Comparison of ENCODE assay signal across 8 cellular contexts in the genomic region with DNA sequence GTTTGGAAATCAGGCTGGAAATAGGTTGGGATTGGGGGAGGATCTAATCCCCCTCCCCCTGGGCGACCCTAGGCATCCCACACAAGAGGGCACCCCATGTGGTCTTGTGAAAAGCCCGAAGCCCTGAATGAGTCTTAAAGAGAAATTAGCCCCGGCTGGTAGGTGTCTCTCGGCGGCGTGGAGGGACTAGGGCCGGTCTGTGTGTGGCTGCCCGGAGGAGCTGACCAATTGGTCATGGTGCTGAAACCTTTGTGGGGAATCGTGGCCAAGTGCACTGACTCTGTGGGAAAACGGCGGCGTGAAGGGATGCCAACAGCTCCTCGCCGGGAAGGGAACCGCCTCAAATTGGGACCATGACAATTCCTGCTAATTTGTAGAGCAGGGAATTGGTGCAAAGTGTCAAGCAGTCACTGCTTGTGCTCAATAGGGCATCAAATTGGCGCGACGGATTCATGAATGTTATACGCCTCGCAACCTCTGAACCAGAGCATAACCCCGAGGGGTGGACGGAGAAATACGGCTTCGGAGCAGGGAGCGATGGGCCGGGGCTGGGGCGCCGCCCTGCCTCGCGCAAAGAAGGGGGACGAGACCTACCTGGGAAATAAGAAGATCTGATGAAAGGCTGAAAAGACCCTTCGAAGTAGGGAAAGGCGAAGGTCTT. TPM values are rescaled to one million over a fixed set of nuclear protein-coding genes. Genes with fewer than 3 reads are reported as not detected.
A peak's percentile ranks its signal among the peaks of the same experiment; 100 is the strongest.
DNase-seq lines count a peak whose midpoint lies in the region; ATAC-seq, FAIRE-seq and TF ChIP-seq lines count a peak whose summit lies in the region.

No MANE protein-coding gene starts in this region.

- intact Hi-C loops in K562 (cut with micrococcal nuclease) (no loop called here), left colon (cut with DNase I, micrococcal nuclease) (no loop called here), transverse colon (cut with DNase I; ENCODE audit: low total_unique reads) (no loop called here)

- H3K79me2 ChIP-seq in K562 (ENCODE audit: control insufficient read depth, insufficient read depth, low read length): no peaks in the 10 kb centered on the region

- BruUV-seq in K562 (replicated peaks; lab: Mats Ljungman, UMichigan): no TSS peak

- POLR2A ChIA-PET in K562 (lab: Yijun Ruan, JAX): interaction anchor here (0.6 kb wide), 1 partner anchor 616 kb away, joined by 3 read pairs; no protein-coding TSS in a partner anchor

- H3K27me3 ChIP-seq in K562 (ENCODE audit: control insufficient read depth in 2 of 2, insufficient read depth in 2 of 2, low read length in 2 of 2) (peaks cover 60 to 61% of the 10 kb centered on the region in 2 experiments), transverse colon (peaks cover 100% of the 10 kb centered on the region)

- H3K4me3 ChIP-seq in K562 (no peak overlapping the region), transverse colon (no peak overlapping the region)

- H3K27ac ChIP-seq in K562 (ENCODE audit: extremely low read depth, low read depth, low read length) (no peak overlapping the region), transverse colon (no peak overlapping the region)

- H3K4me2 ChIP-seq in K562 (ENCODE audit: insufficient read depth, low read length): no peak overlapping the region

- FAIRE-seq in K562 (lab: Jason Lieb, UNC): peak; percentile 15

- 18% methylated on average over 29 of the region's 33 CpGs for WGBS in K562 (ENCODE audit: insufficient coverage, low coverage, missing lambda C conversion rate)
- WGBS in transverse colon (ENCODE audit: low coverage in 1 of 2), 2 donors: 6 to 23% methylated on average over 8 to 33 of the region's 33 CpGs

- in situ Hi-C loops in K562 (cut with MboI) (no loop called here), transverse colon (cut with MboI; ENCODE audit: low pct_ligation_motif_present in 1 of 4, low pct_unique_long_range_greater_than_20kb in 1 of 4, low sequenced_read_pairs in 3 of 4) (no loop called here)

- H2AFZ ChIP-seq in K562 (ENCODE audit: low read depth, low read length): no peak overlapping the region

- no peak for TF ChIP-seq CTCF in K562 (IDR thresholded peaks at IDR 0.05 in 2 of 3, conservative IDR thresholded peaks at IDR 0.05 in 1 of 3; ENCODE audit: insufficient read depth in 2 of 3, low read depth in 1 of 3, low read length in 3 of 3)
- no peak for TF ChIP-seq CTCF in transverse colon (IDR thresholded peaks at IDR 0.05)

- no peaks in the 10 kb centered on the region for H3K9me3 ChIP-seq in K562 (replicated peaks; ENCODE audit: control insufficient read depth, insufficient read depth, low read depth, low read length)
- no peaks in the 10 kb centered on the region for H3K9me3 ChIP-seq in transverse colon

- ATAC-seq in K562 (peak; percentile 85), left colon (peak; percentile 77), GM21515 (IDR thresholded peaks at IDR 0.05; ENCODE audit: unreplicated experiment) (no peak), GM21825 (IDR thresholded peaks at IDR 0.05; ENCODE audit: unreplicated experiment) (no peak)

- no peaks in the 10 kb centered on the region for H3K9me1 ChIP-seq in K562 (ENCODE audit: control insufficient read depth, insufficient read depth, low read length)

- no peak for TF ChIP-seq POLR2A in K562 (conservative IDR thresholded peaks at IDR 0.05)
- TF ChIP-seq POLR2A in transverse colon (IDR thresholded peaks at IDR 0.05): no peak

- TF ChIP-seq RAD21 in K562 (CRISPR knock-in tag; conservative IDR thresholded peaks at IDR 0.05 in 1 of 2, IDR thresholded peaks at IDR 0.05 in 1 of 2): no peak

- no peaks in the 10 kb centered on the region for H3K36me3 ChIP-seq in K562 (ENCODE audit: control insufficient read depth, insufficient read depth, low read length)
- no peaks in the 10 kb centered on the region for H3K36me3 ChIP-seq in transverse colon

- H3K4me1 ChIP-seq in K562 (replicated peaks in 1 of 2; ENCODE audit: control insufficient read depth in 2 of 2, insufficient read depth in 2 of 2, low read length in 2 of 2): peaks cover 0 to 22% of the 10 kb centered on the region in 2 experiments; a peak in 2 of 5 replicates
- H3K4me1 ChIP-seq in transverse colon: peaks cover 6 to 29% (median 24%) of the 10 kb centered on the region in 4 donors

- no peak for TF ChIP-seq EP300 in K562 (IDR thresholded peaks at IDR 0.05; ENCODE audit: low read length)
- TF ChIP-seq EP300 in transverse colon (IDR thresholded peaks at IDR 0.05; ENCODE audit: low read depth): no peak

- DNase-seq in AG08395 (ENCODE audit: low spot score) (peak; percentile 71), HPDE6-E6E7 (ENCODE audit: extremely low spot score) (peak; percentile 16), K562 (ENCODE audit: extremely low read depth in 1 of 4, low spot score in 3 of 4) (peak; percentile 36 to 57 (median 47)), left colon (peak; percentile 29 to 49), transverse colon (peak; percentile 31), Kasumi-1 (lab: John Stamatoyannopoulos, UW) (no peak)

- no peaks in the 10 kb centered on the region for H4K20me1 ChIP-seq in K562 (replicated peaks; ENCODE audit: control insufficient read depth, insufficient read depth, low read length)

- CTCF ChIA-PET in K562 (lab: Yijun Ruan, JAX; ENCODE audit: low intra/inter-chr PET ratio): no interaction called here

- no peak overlapping the region for H3K9ac ChIP-seq in K562 (ENCODE audit: insufficient read depth in 1 of 2, low read depth in 2 of 2, low read length in 2 of 2)

TF ChIP-seq in K562, 482 proteins besides CTCF, POLR2A, EP300 and RAD21 (continues in another document):
- TF ChIP-seq ZNF75A (CRISPR knock-in tag; IDR thresholded peaks at IDR 0.05): no peak
- TF ChIP-seq, protein P1, sequence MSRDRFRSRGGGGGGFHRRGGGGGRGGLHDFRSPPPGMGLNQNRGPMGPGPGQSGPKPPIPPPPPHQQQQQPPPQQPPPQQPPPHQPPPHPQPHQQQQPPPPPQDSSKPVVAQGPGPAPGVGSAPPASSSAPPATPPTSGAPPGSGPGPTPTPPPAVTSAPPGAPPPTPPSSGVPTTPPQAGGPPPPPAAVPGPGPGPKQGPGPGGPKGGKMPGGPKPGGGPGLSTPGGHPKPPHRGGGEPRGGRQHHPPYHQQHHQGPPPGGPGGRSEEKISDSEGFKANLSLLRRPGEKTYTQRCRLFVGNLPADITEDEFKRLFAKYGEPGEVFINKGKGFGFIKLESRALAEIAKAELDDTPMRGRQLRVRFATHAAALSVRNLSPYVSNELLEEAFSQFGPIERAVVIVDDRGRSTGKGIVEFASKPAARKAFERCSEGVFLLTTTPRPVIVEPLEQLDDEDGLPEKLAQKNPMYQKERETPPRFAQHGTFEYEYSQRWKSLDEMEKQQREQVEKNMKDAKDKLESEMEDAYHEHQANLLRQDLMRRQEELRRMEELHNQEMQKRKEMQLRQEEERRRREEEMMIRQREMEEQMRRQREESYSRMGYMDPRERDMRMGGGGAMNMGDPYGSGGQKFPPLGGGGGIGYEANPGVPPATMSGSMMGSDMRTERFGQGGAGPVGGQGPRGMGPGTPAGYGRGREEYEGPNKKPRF (IDR thresholded peaks at IDR 0.05; ENCODE audit: low read depth, low read length): no peak
- TF ChIP-seq EHMT2 (IDR thresholded peaks at IDR 0.05): peak; percentile 95
- TF ChIP-seq, protein P2, sequence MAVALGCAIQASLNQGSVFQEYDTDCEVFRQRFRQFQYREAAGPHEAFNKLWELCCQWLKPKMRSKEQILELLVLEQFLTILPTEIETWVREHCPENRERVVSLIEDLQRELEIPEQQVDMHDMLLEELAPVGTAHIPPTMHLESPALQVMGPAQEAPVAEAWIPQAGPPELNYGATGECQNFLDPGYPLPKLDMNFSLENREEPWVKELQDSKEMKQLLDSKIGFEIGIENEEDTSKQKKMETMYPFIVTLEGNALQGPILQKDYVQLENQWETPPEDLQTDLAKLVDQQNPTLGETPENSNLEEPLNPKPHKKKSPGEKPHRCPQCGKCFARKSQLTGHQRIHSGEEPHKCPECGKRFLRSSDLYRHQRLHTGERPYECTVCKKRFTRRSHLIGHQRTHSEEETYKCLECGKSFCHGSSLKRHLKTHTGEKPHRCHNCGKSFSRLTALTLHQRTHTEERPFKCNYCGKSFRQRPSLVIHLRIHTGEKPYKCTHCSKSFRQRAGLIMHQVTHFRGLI (CRISPR knock-in tag; IDR thresholded peaks at IDR 0.05): no peak
- no peak for TF ChIP-seq CBX3 (IDR thresholded peaks at IDR 0.05; ENCODE audit: borderline replicate concordance in 1 of 2, low read length in 2 of 2)
- TF ChIP-seq, protein P3, sequence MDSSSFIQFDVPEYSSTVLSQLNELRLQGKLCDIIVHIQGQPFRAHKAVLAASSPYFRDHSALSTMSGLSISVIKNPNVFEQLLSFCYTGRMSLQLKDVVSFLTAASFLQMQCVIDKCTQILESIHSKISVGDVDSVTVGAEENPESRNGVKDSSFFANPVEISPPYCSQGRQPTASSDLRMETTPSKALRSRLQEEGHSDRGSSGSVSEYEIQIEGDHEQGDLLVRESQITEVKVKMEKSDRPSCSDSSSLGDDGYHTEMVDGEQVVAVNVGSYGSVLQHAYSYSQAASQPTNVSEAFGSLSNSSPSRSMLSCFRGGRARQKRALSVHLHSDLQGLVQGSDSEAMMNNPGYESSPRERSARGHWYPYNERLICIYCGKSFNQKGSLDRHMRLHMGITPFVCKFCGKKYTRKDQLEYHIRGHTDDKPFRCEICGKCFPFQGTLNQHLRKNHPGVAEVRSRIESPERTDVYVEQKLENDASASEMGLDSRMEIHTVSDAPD (CRISPR knock-in tag; IDR thresholded peaks at IDR 0.05): no peak

RNA-seq across cellular contexts. Expression of a gene that starts 1.5 kb away (rescaled TPM):
- not detected in 2 replicates for total RNA-seq in K562 (2011; cell fraction: chromatin; rRNA removed; ENCODE audit: low replicate concordance)
- not detected in 2 replicates for total RNA-seq in K562 (2011; cell fraction: nucleolus; rRNA removed)
- total RNA-seq in K562 (2011; cell fraction: nucleoplasm; rRNA removed): not detected in 2 replicates
- total RNA-seq in K562 (2014; rRNA removed) (not detected in 2 replicates), K562 (2014; rRNA removed; fragmentation: Illumina TruSeq; extraction: Trizol) (not detected in 2 replicates), K562 (2015; rRNA removed; fragmentation: Illumina TruSeq; extraction: Trizol) (not detected in 2 replicates), K562 (2021) (not detected in 2 replicates), left colon (not detected), transverse colon (not detected)
- polyA plus RNA-seq in K562 (2011; rRNA removed) (not detected in 2 replicates), K562 (2014; fragmentation: Illumina TruSeq; extraction: Trizol) (not detected in 2 replicates), K562 (2014; fragmentation: Nextera tagmentation; extraction: Ambion mirVana) (not detected), K562 (2014; rRNA removed) (not detected in 2 replicates)
- not detected in 2 replicates for polyA plus RNA-seq in K562 (2011; cell fraction: cytosol; rRNA removed)
- polyA plus RNA-seq in K562 (2011; cell fraction: nucleus; rRNA removed): not detected in 2 replicates
- not detected in 2 replicates for polyA plus RNA-seq in K562 (2012)
- not detected in 2 replicates for polyA minus RNA-seq in K562 (2011; rRNA and poly(A)+ RNA removed)
- polyA minus RNA-seq in K562 (2011; cell fraction: cytosol; rRNA and poly(A)+ RNA removed): not detected in 2 replicates
- not detected in 2 replicates for polyA minus RNA-seq in K562 (2011; cell fraction: nucleus; rRNA and poly(A)+ RNA removed)

Comparison
In these comparisons a context has a peak if more than half of its experiments do, and no peak if none do; other contexts are left out.
1. DNase-seq: peak in AG08395 (single experiment), HPDE6-E6E7 (single experiment), K562 (4 of 4), left colon (2 of 2) and transverse colon (single experiment); none in Kasumi-1 (0 of 2).
2. ATAC-seq: peak in K562 (single experiment) and left colon (single experiment); none in GM21515 (single experiment) and GM21825 (single experiment).